Comparison of ENCODE assay signal across 8 cellular contexts in the genomic region with DNA sequence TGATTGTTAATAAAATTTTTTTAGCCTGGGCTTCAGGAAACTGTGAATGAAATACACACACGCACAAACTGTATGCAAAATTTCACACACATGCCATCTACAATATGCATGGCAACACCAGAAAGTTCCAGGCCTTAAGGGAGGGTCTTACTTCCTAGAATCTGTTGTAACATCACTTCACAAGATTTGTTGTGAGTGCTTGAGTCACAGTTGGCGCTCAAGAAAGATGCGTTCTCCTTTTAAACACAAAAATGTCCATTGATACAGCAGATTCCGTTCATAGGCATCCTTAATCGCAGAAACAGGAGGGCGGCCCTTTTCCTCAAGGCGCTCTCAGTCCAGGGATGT. TPM values are rescaled to one million over a fixed set of nuclear protein-coding genes. Genes with fewer than 3 reads are reported as not detected.
DNase-seq lines count a peak whose midpoint lies in the region; ATAC-seq and TF ChIP-seq lines count a peak whose summit lies in the region.

No MANE protein-coding gene starts in this region.

- H3K4me1 ChIP-seq in BE2C, result no peaks in the 10 kb centered on the region
- H3K4me1 ChIP-seq in muscle layer of colon (ENCODE audit: insufficient read depth, low read length), result peaks cover 25% of the 10 kb centered on the region

- in situ Hi-C loops in brain microvascular endothelial cell (cut with HindIII; ENCODE audit: low pct_ligation_motif_present, low sequenced_read_pairs), result no loop called here

- peak overlapping the region; percentile 94 for H3K4me3 ChIP-seq in BE2C (ENCODE audit: low read depth, low read length)
- H3K4me3 ChIP-seq in brain microvascular endothelial cell (ENCODE audit: low read depth, low read length), result peak overlapping the region; percentile 90
- peak overlapping the region; percentile 75 to 99 for H3K4me3 ChIP-seq in muscle layer of colon (ENCODE audit: low read depth in 1 of 2, low read length in 2 of 2)

- H3K9ac ChIP-seq in muscle layer of colon (ENCODE audit: low read length), result peak overlapping the region; percentile 49

- peak overlapping the region; percentile 85 for H3K27ac ChIP-seq in brain microvascular endothelial cell
- H3K27ac ChIP-seq in muscle layer of colon (ENCODE audit: low read depth, low read length), result peak overlapping the region; percentile 90

- H3K9me3 ChIP-seq in BE2C, result no peaks in the 10 kb centered on the region
- no peaks in the 10 kb centered on the region for H3K9me3 ChIP-seq in muscle layer of colon (ENCODE audit: low read length)

- ATAC-seq in HG03066 (IDR thresholded peaks at IDR 0.05; ENCODE audit: low read depth, unreplicated experiment) (peak; percentile 2), GM21717 (IDR thresholded peaks at IDR 0.05; ENCODE audit: unreplicated experiment) (no peak)

- peaks cover 5% of the 10 kb centered on the region; the same call in 1 of the 2 replicates for H3K27me3 ChIP-seq in BE2C
- H3K27me3 ChIP-seq in brain microvascular endothelial cell (replicated peaks), result no peaks in the 10 kb centered on the region
- H3K27me3 ChIP-seq in muscle layer of colon (ENCODE audit: control insufficient read depth in 1 of 2, insufficient read depth in 2 of 2, low read length in 2 of 2), result no peaks in the 10 kb centered on the region

- no peak for DNase-seq in BE2C
- DNase-seq in brain microvascular endothelial cell, result no peak
- no peak for DNase-seq in COLO829 (ENCODE audit: low spot score)
- no peak for DNase-seq in activated gamma-delta T cell (lab: John Stamatoyannopoulos, UW)
- DNase-seq in NCI-H510A treated with DMSO at 0.1 percent for 48 hours (lab: John Stamatoyannopoulos, UW), result no peak

- no peak for TF ChIP-seq CTCF in BE2C (IDR thresholded peaks at IDR 0.05; ENCODE audit: low read depth, low read length)
- no peak for TF ChIP-seq CTCF in brain microvascular endothelial cell (IDR thresholded peaks at IDR 0.05; ENCODE audit: low read depth, low read length, missing control alignments)

- peaks cover 2% of the 10 kb centered on the region; the same call in 1 of the 2 replicates for H3K36me3 ChIP-seq in BE2C
- H3K36me3 ChIP-seq in brain microvascular endothelial cell (replicated peaks), result peaks cover under 1% of the 10 kb centered on the region
- peaks cover under 1% of the 10 kb centered on the region for H3K36me3 ChIP-seq in muscle layer of colon (ENCODE audit: insufficient read depth, low read length)

RNA-seq across cellular contexts. Expression of a gene that starts 0.5 kb away (rescaled TPM):
- 237 TPM for polyA plus RNA-seq in BE2C (2012; ENCODE audit: insufficient read depth, insufficient read length, low read depth)

RNA-seq across cellular contexts. Expression of a gene that starts 55.9 kb away (rescaled TPM):
- 0.25 TPM for polyA plus RNA-seq in BE2C (2012; ENCODE audit: insufficient read depth, insufficient read length, low read depth)

RNA-seq across cellular contexts. Expression of a gene that starts 56.6 kb away (rescaled TPM):
- not detected for polyA plus RNA-seq in BE2C (2012; ENCODE audit: insufficient read depth, insufficient read length, low read depth)
